7 cellular contexts compared by ENCODE assay signal in the genomic region with DNA sequence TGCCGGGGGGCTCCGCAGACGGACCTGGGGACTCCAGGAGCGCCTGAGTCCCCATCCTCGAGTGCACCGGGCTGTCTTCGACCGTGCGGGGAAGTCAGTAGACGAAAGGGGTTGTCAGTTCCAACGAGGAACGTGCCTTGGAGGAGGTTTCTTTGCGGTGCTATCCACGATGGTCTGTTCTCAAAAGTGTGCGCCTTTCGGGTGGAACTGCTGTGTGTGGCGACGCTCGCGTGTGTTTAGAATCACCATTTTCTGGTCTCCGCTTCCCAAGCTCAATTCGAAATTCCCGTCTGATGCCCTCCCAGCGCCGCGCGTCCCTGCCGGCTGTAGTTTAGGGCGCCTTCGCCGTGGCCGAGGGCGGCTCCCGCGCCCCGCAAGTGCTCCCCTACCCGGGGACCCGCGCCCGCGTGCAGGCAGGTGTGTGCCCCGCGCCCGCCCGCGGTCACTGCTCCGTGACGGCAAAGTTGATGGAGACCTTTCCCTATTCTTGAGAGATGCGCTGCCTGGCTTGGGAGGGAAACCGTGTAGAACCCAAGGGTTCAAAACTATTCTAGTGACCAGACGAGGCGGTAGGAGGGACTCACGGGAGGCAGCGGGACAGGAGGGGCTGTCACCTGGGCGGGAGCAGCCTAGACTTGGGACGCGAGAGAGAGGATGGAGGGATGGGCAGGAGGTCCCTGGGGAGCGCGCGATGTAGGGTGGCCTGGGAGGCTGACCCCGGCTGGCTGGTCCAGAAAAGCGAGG. TPM values are rescaled to one million over a fixed set of nuclear protein-coding genes. Genes with fewer than 3 reads are reported as not detected.
DNase-seq lines count a peak whose midpoint lies in the region; ATAC-seq, FAIRE-seq and TF ChIP-seq lines count a peak whose summit lies in the region.

No MANE protein-coding gene starts in this region.

- H3K4me3 ChIP-seq in SJCRH30 (peak overlapping the region; percentile 46; the same call in 1 of the 2 replicates), fibroblast of pulmonary artery (replicated peaks; ENCODE audit: low read depth, low read length) (peak overlapping the region; percentile 54), pancreas (peak overlapping the region; percentile 7 to 56 (median 20))

- no peaks in the 10 kb centered on the region for H3K36me3 ChIP-seq in SJCRH30
- H3K36me3 ChIP-seq in pancreas: no peaks in the 10 kb centered on the region

- ATAC-seq in GM18909 (IDR thresholded peaks at IDR 0.05; ENCODE audit: poor library complexity, unreplicated experiment) (peak; percentile 11), pancreas (peak in 3 of 4 donors; percentile 15 to 26 (median 24)), GM21526 (IDR thresholded peaks at IDR 0.05; ENCODE audit: low FRiP score, unreplicated experiment) (no peak)

- H3K27me3 ChIP-seq in SJCRH30 (no peaks in the 10 kb centered on the region), pancreas (peaks cover 0 to 29% (median 0%) of the 10 kb centered on the region in 4 donors)

- intact Hi-C loops in pancreas (cut with DNase I): no loop called here

- DNase-seq in SJCRH30 (no peak), fibroblast of pulmonary artery (ENCODE audit: low read depth) (peak; percentile 28), pancreas (peak in 2 of 6 donors; percentile 47 to 54), NCI-H774 (lab: John Stamatoyannopoulos, UW) (no peak), GM19240 (ENCODE audit: insufficient read length, low spot score) (no peak)

- 1 to 2% methylated on average over 62 of the region's 62 CpGs for WGBS in pancreas, 2 donors

- no peak overlapping the region for H3K27ac ChIP-seq in SJCRH30
- no peak overlapping the region for H3K27ac ChIP-seq in pancreas

- no peaks in the 10 kb centered on the region for H3K9me3 ChIP-seq in SJCRH30 (replicated peaks)
- H3K9me3 ChIP-seq in pancreas: no peaks in the 10 kb centered on the region

- TF ChIP-seq CTCF in fibroblast of pulmonary artery (IDR thresholded peaks at IDR 0.05; ENCODE audit: low read length, missing control alignments) (no peak), pancreas (IDR thresholded peaks at IDR 0.05) (no peak)

- no peak for FAIRE-seq in pancreas (lab: Jason Lieb, UNC)

- H3K4me1 ChIP-seq in SJCRH30: no peaks in the 10 kb centered on the region
- H3K4me1 ChIP-seq in pancreas: peaks cover 0 to 4% (median 0%) of the 10 kb centered on the region in 3 donors

RNA-seq across cellular contexts. Expression of a gene that starts 1.0 kb away (rescaled TPM):
- total RNA-seq in SJCRH30 (2014; rRNA removed; shearing (Covaris generic)): 0.03 and 0.47 TPM in 2 replicates
- total RNA-seq in pancreas: 1 to 10 TPM in 2 of 6 donors, under 1 TPM in 4; 0.19 to 1.3 (median 0.49) TPM
- polyA plus RNA-seq in pancreas: under 1 TPM; 0.15 to 0.19 TPM
